ENCODE assay signal across 13 cellular contexts in the genomic region with DNA sequence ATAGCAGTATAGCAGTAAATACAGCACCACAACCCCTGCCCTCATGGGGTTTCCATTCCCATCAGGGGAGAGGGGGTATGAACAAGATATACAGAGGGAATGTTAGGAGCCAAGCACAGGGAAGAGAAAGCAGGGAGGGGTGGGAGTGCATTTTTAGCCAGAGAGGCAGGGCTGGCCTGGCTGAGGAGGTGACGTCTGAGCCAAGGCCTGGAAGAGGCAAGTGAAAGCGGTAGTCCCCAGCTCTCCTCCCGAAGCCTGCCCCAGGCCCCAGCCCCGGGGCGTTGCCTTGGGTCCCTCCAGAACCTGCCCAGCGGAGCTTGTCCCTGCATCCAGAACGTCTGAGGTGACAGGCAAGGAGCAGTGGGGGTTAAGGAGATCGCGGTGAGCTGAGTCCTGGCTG. TPM values are rescaled to one million over a fixed set of nuclear protein-coding genes. Genes with fewer than 3 reads are reported as not detected.
A peak's percentile ranks its signal among the peaks of the same experiment; 100 is the strongest.
DNase-seq lines count a peak whose midpoint lies in the region; ATAC-seq and TF ChIP-seq lines count a peak whose summit lies in the region.
"Had no signal": no experiment of that assay in that cellular context is flagged by ENCODE, and none has a peak within 500 bp of the region (broad histone marks: within the 10 kb centered on the region; RNA-seq: fewer than 3 reads in every experiment).

No MANE protein-coding gene starts in this region.

- DNase-seq in activated T-cell treated with anti-CD3 and anti-CD28 coated beads, Interleukin-2, amount 50 U/mL, for 24 hours, result no peak
- no peak for DNase-seq in activated T-cell treated with anti-CD3 and anti-CD28 coated beads for 4 hours
- DNase-seq in activated CD4-positive, alpha-beta memory T cell treated with anti-CD3 and anti-CD28 coated beads, Interleukin-2, amount 10 ng/mL, durations not matched to agents 7 days and 5 days, result no peak
- no peak for DNase-seq in mesenchymal stem cell
- DNase-seq in NCI-H1105 (lab: John Stamatoyannopoulos, UW), result no peak
- DNase-seq in nephron progenitor cell, result no peak
- DNase-seq: ACHN, COR-L47, head of caudate nucleus, NCI-H1694 had no signal

- H2BK15ac ChIP-seq in mesenchymal stem cell (ENCODE audit: low read depth, poor library complexity, severe bottlenecking), result peak overlapping the region; percentile 15

- TF ChIP-seq CTCF in nephron progenitor cell (IDR thresholded peaks at IDR 0.05), result no peak

- no peak overlapping the region for H3K27ac ChIP-seq in mesenchymal stem cell (ENCODE audit: low read length, poor library complexity, severe bottlenecking)
- H3K27ac ChIP-seq: SK-N-MC had no signal

- 89% methylated on average over 8 of the region's 9 CpGs for WGBS in mesenchymal stem cell

- H3K27ac Mint-ChIP-seq in activated T-cell treated with anti-CD3 and anti-CD28 coated beads, Interleukin-2, amount 50 U/mL, for 24 hours, result peak overlapping the region; percentile 72
- H3K27ac Mint-ChIP-seq in activated CD4-positive, alpha-beta memory T cell treated with anti-CD3 and anti-CD28 coated beads, Interleukin-2, amount 10 ng/mL, durations not matched to agents 7 days and 5 days, result peak overlapping the region; percentile 86
- H3K27ac Mint-ChIP-seq in stimulated activated memory B cell treated with anti-CD40 and anti-IgM and Interleukin-4, amounts not matched to agents 10 μg/mL and 1 μg/mL and 100 μg/mL, for 72 hours, result peak overlapping the region; percentile 48
- H3K27ac Mint-ChIP-seq in nephron progenitor cell, result no peak overlapping the region

- POLR2A ChIA-PET in activated CD4-positive, alpha-beta memory T cell treated with anti-CD3 and anti-CD28 coated beads, Interleukin-2, amount 10 ng/mL, durations not matched to agents 7 days and 5 days (lab: Charles Lee), result interaction anchor here (0.9 to 6.0 kb wide), 9 partner anchors 9 to 95 kb away, joined by 3 to 76 read pairs (median 9); a partner anchor contains a TSS

- H3K4me2 ChIP-seq in mesenchymal stem cell (ENCODE audit: low read length, poor library complexity, severe bottlenecking), result no peak overlapping the region

- H3K4me1 ChIP-seq in mesenchymal stem cell (ENCODE audit: control insufficient read depth, insufficient read depth, low read depth, low read length), result peaks cover 9% of the 10 kb centered on the region

- no peaks in the 10 kb centered on the region for H3K9me3 Mint-ChIP-seq in activated T-cell treated with anti-CD3 and anti-CD28 coated beads, Interleukin-2, amount 50 U/mL, for 24 hours
- H3K9me3 Mint-ChIP-seq in activated CD4-positive, alpha-beta memory T cell treated with anti-CD3 and anti-CD28 coated beads, Interleukin-2, amount 10 ng/mL, durations not matched to agents 7 days and 5 days, result no peaks in the 10 kb centered on the region
- H3K9me3 Mint-ChIP-seq in stimulated activated memory B cell treated with anti-CD40 and anti-IgM and Interleukin-4, amounts not matched to agents 10 μg/mL and 1 μg/mL and 100 μg/mL, for 72 hours, result no peaks in the 10 kb centered on the region
- H3K9me3 Mint-ChIP-seq in nephron progenitor cell, result no peaks in the 10 kb centered on the region

- no peak overlapping the region for H2AFZ ChIP-seq in mesenchymal stem cell (ENCODE audit: low read depth, low read length)

- peak overlapping the region; percentile 37 to 40 for H3K18ac ChIP-seq in mesenchymal stem cell (ENCODE audit: low read depth in 1 of 2, low read length in 2 of 2)

- H3K27me3 ChIP-seq in mesenchymal stem cell (ENCODE audit: control insufficient read depth in 1 of 2, insufficient read depth in 1 of 2, low read length in 2 of 2), result no peaks in the 10 kb centered on the region

- H2BK120ac ChIP-seq in mesenchymal stem cell (ENCODE audit: low read depth, low read length), result no peak overlapping the region

- no peaks in the 10 kb centered on the region for H3K36me3 ChIP-seq in mesenchymal stem cell (ENCODE audit: control insufficient read depth in 1 of 2, insufficient read depth in 2 of 2, low read depth in 1 of 2, low read length in 2 of 2)

- H2BK12ac ChIP-seq in mesenchymal stem cell (ENCODE audit: low read length in 2 of 2), result peak overlapping the region; percentile 29 to 75

- peaks cover 36% of the 10 kb centered on the region for H3K4me1 Mint-ChIP-seq in activated T-cell treated with anti-CD3 and anti-CD28 coated beads, Interleukin-2, amount 50 U/mL, for 24 hours (ENCODE audit: low read depth)
- H3K4me1 Mint-ChIP-seq in activated CD4-positive, alpha-beta memory T cell treated with anti-CD3 and anti-CD28 coated beads, Interleukin-2, amount 10 ng/mL, durations not matched to agents 7 days and 5 days, result peaks cover 49% of the 10 kb centered on the region
- H3K4me1 Mint-ChIP-seq in stimulated activated memory B cell treated with anti-CD40 and anti-IgM and Interleukin-4, amounts not matched to agents 10 μg/mL and 1 μg/mL and 100 μg/mL, for 72 hours, result peaks cover 21% of the 10 kb centered on the region
- H3K4me1 Mint-ChIP-seq in nephron progenitor cell, result peaks cover 57% of the 10 kb centered on the region

- H3K9ac ChIP-seq in mesenchymal stem cell (ENCODE audit: low read length), result peak overlapping the region; percentile 71

- H3K23ac ChIP-seq in mesenchymal stem cell (ENCODE audit: low read length in 2 of 2), result no peak overlapping the region

- no peak overlapping the region for H3K4me3 Mint-ChIP-seq in activated T-cell treated with anti-CD3 and anti-CD28 coated beads, Interleukin-2, amount 50 U/mL, for 24 hours
- H3K4me3 Mint-ChIP-seq in activated CD4-positive, alpha-beta memory T cell treated with anti-CD3 and anti-CD28 coated beads, Interleukin-2, amount 10 ng/mL, durations not matched to agents 7 days and 5 days, result peak overlapping the region; percentile 3
- H3K4me3 Mint-ChIP-seq in stimulated activated memory B cell treated with anti-CD40 and anti-IgM and Interleukin-4, amounts not matched to agents 10 μg/mL and 1 μg/mL and 100 μg/mL, for 72 hours, result no peak overlapping the region
- H3K4me3 Mint-ChIP-seq in nephron progenitor cell, result no peak overlapping the region

- H2BK5ac ChIP-seq in mesenchymal stem cell (ENCODE audit: low read depth, low read length, poor library complexity, severe bottlenecking), result no peak overlapping the region

- no peak overlapping the region for H4K8ac ChIP-seq in mesenchymal stem cell (ENCODE audit: low read length)

- H3K14ac ChIP-seq in mesenchymal stem cell (ENCODE audit: low read length in 2 of 2), result peak overlapping the region in 1 of 2 experiments; percentile 19

- no peaks in the 10 kb centered on the region for H3K36me3 Mint-ChIP-seq in activated T-cell treated with anti-CD3 and anti-CD28 coated beads, Interleukin-2, amount 50 U/mL, for 24 hours (ENCODE audit: low read depth)
- H3K36me3 Mint-ChIP-seq in activated CD4-positive, alpha-beta memory T cell treated with anti-CD3 and anti-CD28 coated beads, Interleukin-2, amount 10 ng/mL, durations not matched to agents 7 days and 5 days (ENCODE audit: low read depth), result no peaks in the 10 kb centered on the region
- no peaks in the 10 kb centered on the region for H3K36me3 Mint-ChIP-seq in stimulated activated memory B cell treated with anti-CD40 and anti-IgM and Interleukin-4, amounts not matched to agents 10 μg/mL and 1 μg/mL and 100 μg/mL, for 72 hours
- no peaks in the 10 kb centered on the region for H3K36me3 Mint-ChIP-seq in nephron progenitor cell (ENCODE audit: low read depth)

- peak overlapping the region in 1 of 2 experiments; percentile 15 for H3K4me3 ChIP-seq in mesenchymal stem cell (ENCODE audit: insufficient read depth in 1 of 2, low read depth in 1 of 2, low read length in 2 of 2)
- H3K4me3 ChIP-seq: SK-N-MC had no signal

- CTCF ChIA-PET in activated CD4-positive, alpha-beta memory T cell treated with anti-CD3 and anti-CD28 coated beads, Interleukin-2, amount 10 ng/mL, durations not matched to agents 7 days and 5 days (lab: Charles Lee), result interaction anchor here (1.1 to 1.4 kb wide), 3 partner anchors 10 to 74 kb away, joined by 3 to 4 read pairs (median 4); no protein-coding TSS in a partner anchor

- H3K9me3 ChIP-seq in mesenchymal stem cell (ENCODE audit: control insufficient read depth, low read length), result no peaks in the 10 kb centered on the region

- no peaks in the 10 kb centered on the region for H3K27me3 Mint-ChIP-seq in activated T-cell treated with anti-CD3 and anti-CD28 coated beads, Interleukin-2, amount 50 U/mL, for 24 hours
- no peaks in the 10 kb centered on the region for H3K27me3 Mint-ChIP-seq in activated CD4-positive, alpha-beta memory T cell treated with anti-CD3 and anti-CD28 coated beads, Interleukin-2, amount 10 ng/mL, durations not matched to agents 7 days and 5 days
- H3K27me3 Mint-ChIP-seq in stimulated activated memory B cell treated with anti-CD40 and anti-IgM and Interleukin-4, amounts not matched to agents 10 μg/mL and 1 μg/mL and 100 μg/mL, for 72 hours, result peaks cover 23% of the 10 kb centered on the region
- peaks cover 4% of the 10 kb centered on the region for H3K27me3 Mint-ChIP-seq in nephron progenitor cell (ENCODE audit: low read depth, poor library complexity)

- H3K79me1 ChIP-seq in mesenchymal stem cell (replicated peaks; ENCODE audit: low read length, poor library complexity, severe bottlenecking), result no peaks in the 10 kb centered on the region

- no peak for ATAC-seq in stimulated activated memory B cell treated with anti-CD40 and anti-IgM and Interleukin-4, amounts not matched to agents 10 μg/mL and 1 μg/mL and 100 μg/mL, for 72 hours
- no peak for ATAC-seq in HG03135 (IDR thresholded peaks at IDR 0.05; ENCODE audit: unreplicated experiment)

- H4K91ac ChIP-seq in mesenchymal stem cell (ENCODE audit: low read length), result peak overlapping the region; percentile 30

- no peak overlapping the region for H3K4ac ChIP-seq in mesenchymal stem cell (ENCODE audit: low read depth in 1 of 2, low read length in 2 of 2)

- no peak overlapping the region for H2AK5ac ChIP-seq in mesenchymal stem cell (ENCODE audit: low read length, severe bottlenecking)

RNA-seq across cellular contexts. Expression of a gene that starts 45.1 kb away (rescaled TPM):
- 100 to 1,000 TPM in 1 of 2 experiments, 10 to 100 TPM in 1; 96.4 to 100 TPM for total RNA-seq in activated CD4-positive, alpha-beta memory T cell treated with anti-CD3 and anti-CD28 coated beads, Interleukin-2, amount 10 ng/mL, durations not matched to agents 7 days and 5 days
- 15.6 TPM for polyA plus RNA-seq in mesenchymal stem cell (2013, experiment 1 of 2)
- 14.8 TPM for polyA plus RNA-seq in mesenchymal stem cell (2013, experiment 2 of 2)
